Comparison of ENCODE assay signal across 21 cellular contexts in genomic region chr17:79146562-79146961, GRCh38.
"Had no signal": no experiment of that assay in that cellular context is flagged by ENCODE, and none has a peak within 500 bp of the region (broad histone marks: within the 10 kb centered on the region; RNA-seq: fewer than 3 reads in every experiment).

No MANE protein-coding gene starts in this region.

- H3K9me3 ChIP-seq: heart left ventricle, psoas muscle, right lobe of liver, suprapubic skin, thyroid gland had no signal

- ATAC-seq: heart left ventricle; left colon; left ventricle myocardium superior; psoas muscle; right lobe of liver; stimulated activated effector memory CD8-positive, alpha-beta T cell treated with anti-CD3 and anti-CD28 coated beads, Interleukin-12 subunit alpha, Interleukin-12 subunit beta, amount 100 ng/mL, for 72 hours; stimulated activated naive CD8-positive, alpha-beta T cell treated with anti-CD3 and anti-CD28 coated beads, Interleukin-15, Interleukin-2, amounts not matched to agents 100 U/mL and 50 U/mL, for 24 hours had no signal

- H3K27me3 ChIP-seq: right lobe of liver, thyroid gland had no signal

- H3K27ac ChIP-seq: heart left ventricle, psoas muscle, right lobe of liver, suprapubic skin, thyroid gland had no signal

- H3K36me3 Mint-ChIP-seq: naive B cell; stimulated activated effector memory CD8-positive, alpha-beta T cell treated with anti-CD3 and anti-CD28 coated beads, Interleukin-12 subunit alpha, Interleukin-12 subunit beta, amount 100 ng/mL, for 72 hours; type B pancreatic cell had no signal

- H3K9me3 Mint-ChIP-seq: naive B cell; nephron; stimulated activated effector memory CD8-positive, alpha-beta T cell treated with anti-CD3 and anti-CD28 coated beads, Interleukin-12 subunit alpha, Interleukin-12 subunit beta, amount 100 ng/mL, for 72 hours; type B pancreatic cell had no signal

- H3K36me3 ChIP-seq: heart left ventricle, right lobe of liver, suprapubic skin, thyroid gland had no signal

- H3K4me3 Mint-ChIP-seq: naive B cell; nephron; stimulated activated effector memory CD8-positive, alpha-beta T cell treated with anti-CD3 and anti-CD28 coated beads, Interleukin-12 subunit alpha, Interleukin-12 subunit beta, amount 100 ng/mL, for 72 hours; type B pancreatic cell had no signal

- H3K4me1 Mint-ChIP-seq: naive B cell; nephron; stimulated activated effector memory CD8-positive, alpha-beta T cell treated with anti-CD3 and anti-CD28 coated beads, Interleukin-12 subunit alpha, Interleukin-12 subunit beta, amount 100 ng/mL, for 72 hours had no signal

- H3K4me3 ChIP-seq: dorsolateral prefrontal cortex, heart left ventricle, lung, psoas muscle, right lobe of liver, suprapubic skin, thyroid gland had no signal

- H3K27ac Mint-ChIP-seq: naive B cell; nephron; stimulated activated effector memory CD8-positive, alpha-beta T cell treated with anti-CD3 and anti-CD28 coated beads, Interleukin-12 subunit alpha, Interleukin-12 subunit beta, amount 100 ng/mL, for 72 hours; type B pancreatic cell had no signal

- H3K4me1 ChIP-seq: heart left ventricle, psoas muscle, right lobe of liver, suprapubic skin, thyroid gland had no signal

- DNase-seq: effector CD8-positive, alpha-beta T cell; foreskin melanocyte; heart left ventricle; hippocampal formation; left colon; left ventricle myocardium superior; mesenchymal stem cell; naive B cell; psoas muscle; retina; right lobe of liver; stimulated activated CD4-positive, alpha-beta T cell treated with anti-CD3 and anti-CD28 coated beads, Interleukin-4, amount 100 ng/mL, for 1 hour; stimulated activated CD8-positive, alpha-beta memory T cell treated with anti-CD3 and anti-CD28 coated beads, Interleukin-4, amount 100 ng/mL, for 48 hours; stimulated activated naive CD8-positive, alpha-beta T cell treated with anti-CD3 and anti-CD28 coated beads, Interleukin-15, Interleukin-2, amounts not matched to agents 100 U/mL and 50 U/mL, for 24 hours; thyroid gland had no signal
